In the genomic region with DNA sequence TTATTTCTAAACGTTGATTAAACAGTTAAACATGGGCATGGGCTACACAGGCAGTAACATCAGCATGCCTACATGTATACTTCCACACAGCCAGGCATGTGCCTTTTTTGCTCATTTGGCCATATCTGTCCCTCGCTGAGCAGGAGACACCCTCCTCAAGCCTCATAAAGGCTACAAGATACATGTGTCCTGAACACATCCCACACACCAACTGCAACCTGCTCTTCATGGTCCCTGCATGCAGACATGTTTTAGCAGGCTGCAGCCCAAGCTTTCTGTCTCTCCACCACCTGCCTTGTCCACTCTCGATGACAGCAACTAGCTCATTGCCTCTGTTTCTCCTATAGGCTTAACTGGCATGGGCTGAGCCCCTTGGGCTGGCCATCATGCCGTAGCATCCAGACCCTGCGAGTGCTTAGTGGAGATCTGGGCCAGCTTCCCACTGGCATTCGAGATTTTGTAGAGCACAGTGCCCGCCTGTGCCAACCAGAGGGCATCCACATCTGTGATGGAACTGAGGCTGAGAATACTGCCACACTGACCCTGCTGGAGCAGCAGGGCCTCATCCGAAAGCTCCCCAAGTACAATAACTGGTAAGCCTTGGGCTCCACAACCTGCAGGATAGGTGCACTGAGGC, we compare ENCODE assay signal across 15 cellular contexts. TPM values are rescaled to one million over a fixed set of nuclear protein-coding genes. Genes with fewer than 3 reads are reported as not detected.
DNase-seq lines count a peak whose midpoint lies in the region; ATAC-seq and TF ChIP-seq lines count a peak whose summit lies in the region.
"Had no signal": no experiment of that assay in that cellular context is flagged by ENCODE, and none has a peak within 500 bp of the region (broad histone marks: within the 10 kb centered on the region; RNA-seq: fewer than 3 reads in every experiment).

No MANE protein-coding gene starts in this region.

- H3K9me2 ChIP-seq in GM23338 (ENCODE audit: insufficient read depth): peaks cover 8% of the 10 kb centered on the region
- H3K9me2 ChIP-seq: SK-N-SH had no signal

- peaks cover 5% of the 10 kb centered on the region; the same call in 1 of the 2 replicates for H4K20me1 ChIP-seq in GM23338 (replicated peaks; ENCODE audit: insufficient read depth)

- intact Hi-C loops in CD4-positive, alpha-beta T cell (cut with DNase I, micrococcal nuclease): loop anchor here in 1 of 2 experiments (10.0 kb wide), 1 partner anchor 122 kb away; no protein-coding TSS in a partner anchor
- intact Hi-C loops in Right ventricle myocardium inferior (cut with DNase I): no loop called here

- H3K27me3 ChIP-seq in CD4-positive, alpha-beta T cell (ENCODE audit: control insufficient read depth, insufficient read depth, low read length): no peaks in the 10 kb centered on the region
- H3K27me3 ChIP-seq in GM23338 (ENCODE audit: insufficient read depth): no peaks in the 10 kb centered on the region
- H3K27me3 ChIP-seq: right atrium auricular region had no signal

- peaks cover 33% of the 10 kb centered on the region for H3K4me1 Mint-ChIP-seq in CD4-positive, alpha-beta T cell (ENCODE audit: low read depth)
- H3K4me1 Mint-ChIP-seq in GM23338 (peaks cover 26% of the 10 kb centered on the region), nephron progenitor cell (peaks cover 32% of the 10 kb centered on the region)
- H3K4me1 Mint-ChIP-seq in activated naive CD8-positive, alpha-beta T cell treated with anti-CD3 and anti-CD28 coated beads, Interleukin-2, amount 10 ng/mL, durations not matched to agents 7 days and 5 days: peaks cover 26% of the 10 kb centered on the region

- no peak overlapping the region for H3K27ac ChIP-seq in CD4-positive, alpha-beta T cell (ENCODE audit: low read depth, low read length)
- H3K27ac ChIP-seq in GM23338 (ENCODE audit: low read depth): no peak overlapping the region
- H3K27ac ChIP-seq: right atrium auricular region had no signal

- peaks cover 22% of the 10 kb centered on the region for H3K79me2 ChIP-seq in GM23338 (replicated peaks; ENCODE audit: insufficient read depth)

- H3K4me1 ChIP-seq in GM23338 (ENCODE audit: insufficient read depth): peaks cover 18% of the 10 kb centered on the region

- no peak for TF ChIP-seq CTCF in CD4-positive, alpha-beta T cell (IDR thresholded peaks at IDR 0.05)
- TF ChIP-seq CTCF in GM23338 (conservative IDR thresholded peaks at IDR 0.05; ENCODE audit: low read depth in 2 of 2): no peak
- TF ChIP-seq CTCF in nephron progenitor cell (IDR thresholded peaks at IDR 0.05): no peak

- H2AFZ ChIP-seq in GM23338: no peak overlapping the region

- no peak for DNase-seq in CD4-positive, alpha-beta T cell
- DNase-seq in GM23338 (ENCODE audit: low spot score): no peak
- DNase-seq in activated naive CD8-positive, alpha-beta T cell treated with anti-CD3 and anti-CD28 coated beads, Interleukin-2, amount 10 ng/mL, durations not matched to agents 7 days and 5 days: no peak
- no peak for DNase-seq in nephron progenitor cell
- no peak for DNase-seq in ureter (ENCODE audit: low spot score)
- DNase-seq in T1000 (lab: John Stamatoyannopoulos, UW): no peak
- DNase-seq in Right ventricle myocardium inferior (ENCODE audit: missing footprints): no peak
- DNase-seq: activated naive CD4-positive, alpha-beta T cell treated with anti-CD3 and anti-CD28 coated beads, Interleukin-2, amount 50 U/mL, for 16 hours; kidney glomerular epithelial cell; NCI-H1105; NCI-H226; SK-N-SH; stimulated activated CD4-positive, alpha-beta T cell treated with anti-CD3 and anti-CD28 coated beads, Interleukin-4, amount 100 ng/mL, for 24 hours had no signal

- H3K27ac Mint-ChIP-seq in CD4-positive, alpha-beta T cell: peak overlapping the region; percentile 25
- H3K27ac Mint-ChIP-seq in GM23338: peak overlapping the region; percentile 80
- H3K27ac Mint-ChIP-seq in activated naive CD8-positive, alpha-beta T cell treated with anti-CD3 and anti-CD28 coated beads, Interleukin-2, amount 10 ng/mL, durations not matched to agents 7 days and 5 days: peak overlapping the region; percentile 70
- peak overlapping the region; percentile 29 for H3K27ac Mint-ChIP-seq in nephron progenitor cell

- POLR2A ChIA-PET in CD4-positive, alpha-beta T cell (lab: Charles Lee): interaction anchor here (1.9 to 8.5 kb wide), 3 partner anchors 12 to 18 kb away, joined by 10 to 89 read pairs (median 72); partner anchors contain the start of genes DCAF11 and NRL
- POLR2A ChIA-PET in activated naive CD8-positive, alpha-beta T cell treated with anti-CD3 and anti-CD28 coated beads, Interleukin-2, amount 10 ng/mL, durations not matched to agents 7 days and 5 days (lab: Charles Lee): interaction anchor here (0.7 to 7.5 kb wide), 7 partner anchors 11 to 230 kb away, joined by 3 to 116 read pairs (median 37); partner anchors contain the start of genes DCAF11, NRL, PSME2 and RNF31

- peaks cover 34% of the 10 kb centered on the region for H3K36me3 Mint-ChIP-seq in CD4-positive, alpha-beta T cell (ENCODE audit: low read depth)
- peaks cover 75% of the 10 kb centered on the region for H3K36me3 Mint-ChIP-seq in GM23338 (ENCODE audit: low read depth)
- peaks cover 31% of the 10 kb centered on the region for H3K36me3 Mint-ChIP-seq in activated naive CD8-positive, alpha-beta T cell treated with anti-CD3 and anti-CD28 coated beads, Interleukin-2, amount 10 ng/mL, durations not matched to agents 7 days and 5 days
- no peaks in the 10 kb centered on the region for H3K36me3 Mint-ChIP-seq in nephron progenitor cell (ENCODE audit: low read depth)

- CTCF ChIA-PET in CD4-positive, alpha-beta T cell (lab: Charles Lee): interaction anchor here (7.3 kb wide), 1 partner anchor 11 kb away, joined by 63 read pairs; no protein-coding TSS in a partner anchor

- H3K4me3 Mint-ChIP-seq in CD4-positive, alpha-beta T cell: peak overlapping the region; percentile 79
- H3K4me3 Mint-ChIP-seq in GM23338 (peak overlapping the region; percentile 51), nephron progenitor cell (peak overlapping the region; percentile 32)
- peak overlapping the region; percentile 44 for H3K4me3 Mint-ChIP-seq in activated naive CD8-positive, alpha-beta T cell treated with anti-CD3 and anti-CD28 coated beads, Interleukin-2, amount 10 ng/mL, durations not matched to agents 7 days and 5 days

- peaks cover 8% of the 10 kb centered on the region for H3K36me3 ChIP-seq in GM23338 (ENCODE audit: insufficient read depth)
- H3K36me3 ChIP-seq: right atrium auricular region had no signal

- H3F3A ChIP-seq in GM23338 (replicated peaks; ENCODE audit: low read depth): peaks cover 15% of the 10 kb centered on the region

- H3K4me2 ChIP-seq in GM23338: no peak overlapping the region

- H3K27me3 Mint-ChIP-seq in CD4-positive, alpha-beta T cell: no peaks in the 10 kb centered on the region
- H3K27me3 Mint-ChIP-seq in GM23338 (ENCODE audit: insufficient read depth, low read depth, poor library complexity) (peaks cover 26% of the 10 kb centered on the region), nephron progenitor cell (ENCODE audit: low read depth, poor library complexity) (peaks cover 8% of the 10 kb centered on the region)
- H3K27me3 Mint-ChIP-seq in activated naive CD8-positive, alpha-beta T cell treated with anti-CD3 and anti-CD28 coated beads, Interleukin-2, amount 10 ng/mL, durations not matched to agents 7 days and 5 days: no peaks in the 10 kb centered on the region

- no peak overlapping the region for H3K4me3 ChIP-seq in GM23338
- H3K4me3 ChIP-seq: right atrium auricular region had no signal

- no peaks in the 10 kb centered on the region for H3K9me3 ChIP-seq in CD4-positive, alpha-beta T cell (ENCODE audit: control insufficient read depth, low read length)
- H3K9me3 ChIP-seq: right atrium auricular region, SK-N-SH had no signal

- H3K9me3 Mint-ChIP-seq in CD4-positive, alpha-beta T cell: no peaks in the 10 kb centered on the region
- peaks cover 3% of the 10 kb centered on the region; the same call in 2 of the 3 replicates for H3K9me3 Mint-ChIP-seq in GM23338
- no peaks in the 10 kb centered on the region for H3K9me3 Mint-ChIP-seq in activated naive CD8-positive, alpha-beta T cell treated with anti-CD3 and anti-CD28 coated beads, Interleukin-2, amount 10 ng/mL, durations not matched to agents 7 days and 5 days
- H3K9me3 Mint-ChIP-seq in nephron progenitor cell: no peaks in the 10 kb centered on the region

- ATAC-seq in CD4-positive, alpha-beta T cell (ENCODE audit: poor library complexity): no peak
- no peak for ATAC-seq in GM23338
- ATAC-seq in activated naive CD8-positive, alpha-beta T cell treated with anti-CD3 and anti-CD28 coated beads, Interleukin-2, amount 10 ng/mL, durations not matched to agents 7 days and 5 days (ENCODE audit: low read depth): no peak
- no peak for ATAC-seq in Right ventricle myocardium inferior

RNA-seq across cellular contexts. Expression of gene PCK2, which starts 2.6 kb away (rescaled TPM):
- 1 to 10 TPM; 5.2 to 7.4 TPM for total RNA-seq in CD4-positive, alpha-beta T cell
- total RNA-seq in GM23338 (2014; rRNA removed; shearing (Covaris generic)): 103 and 112 TPM in 2 replicates
- polyA plus RNA-seq in GM23338 (2016; fragmentation: Nextera tagmentation; extraction: Ambion mirVana): 53.5 and 57.9 TPM in 2 replicates
- total RNA-seq in activated naive CD8-positive, alpha-beta T cell treated with anti-CD3 and anti-CD28 coated beads, Interleukin-2, amount 10 ng/mL, durations not matched to agents 7 days and 5 days: 10 to 100 TPM; 47.4 to 50.6 TPM
- total RNA-seq in ureter: 116 TPM
- 4.3 TPM for total RNA-seq in Right ventricle myocardium inferior

RNA-seq across cellular contexts. Expression of gene DCAF11, which starts 17.9 kb away (rescaled TPM):
- total RNA-seq in CD4-positive, alpha-beta T cell: 10 to 100 TPM; 74.8 to 75.3 TPM
- total RNA-seq in GM23338 (2014; rRNA removed; shearing (Covaris generic)): 78.7 and 93.2 TPM in 2 replicates
- 18.6 and 19.0 TPM in 2 replicates for polyA plus RNA-seq in GM23338 (2016; fragmentation: Nextera tagmentation; extraction: Ambion mirVana)
- total RNA-seq in activated naive CD8-positive, alpha-beta T cell treated with anti-CD3 and anti-CD28 coated beads, Interleukin-2, amount 10 ng/mL, durations not matched to agents 7 days and 5 days: 100 to 1,000 TPM; 100 to 105 TPM
- 65.7 TPM for total RNA-seq in ureter
- total RNA-seq in Right ventricle myocardium inferior: 84.7 TPM

RNA-seq across cellular contexts. Expression of gene NRL, which starts 18.1 kb away (rescaled TPM):
- 1 to 10 TPM; 1.6 to 1.9 TPM for total RNA-seq in CD4-positive, alpha-beta T cell
- 2.2 and 5.2 TPM in 2 replicates for total RNA-seq in GM23338 (2014; rRNA removed; shearing (Covaris generic))
- 1.4 and 1.8 TPM in 2 replicates for polyA plus RNA-seq in GM23338 (2016; fragmentation: Nextera tagmentation; extraction: Ambion mirVana)
- 1 to 10 TPM; 3.3 to 3.4 TPM for total RNA-seq in activated naive CD8-positive, alpha-beta T cell treated with anti-CD3 and anti-CD28 coated beads, Interleukin-2, amount 10 ng/mL, durations not matched to agents 7 days and 5 days
- 3.9 TPM for total RNA-seq in ureter
- 1.8 TPM for total RNA-seq in Right ventricle myocardium inferior

RNA-seq across cellular contexts. Expression of gene CPNE6, which starts 25.3 kb away (rescaled TPM):
- not detected for total RNA-seq in CD4-positive, alpha-beta T cell
- total RNA-seq in GM23338 (2014; rRNA removed; shearing (Covaris generic)): not detected in 2 replicates
- 0.16 TPM in 1 of 2 replicates, not detected in the other for polyA plus RNA-seq in GM23338 (2016; fragmentation: Nextera tagmentation; extraction: Ambion mirVana)
- total RNA-seq in activated naive CD8-positive, alpha-beta T cell treated with anti-CD3 and anti-CD28 coated beads, Interleukin-2, amount 10 ng/mL, durations not matched to agents 7 days and 5 days: under 1 TPM in 1 of 2 experiments, not detected in 1; 0.14 TPM
- total RNA-seq in ureter (1.5 TPM), Right ventricle myocardium inferior (not detected)
- total RNA-seq: epithelial cell of proximal tubule had no signal
- polyA plus RNA-seq: SK-N-SH had no signal

RNA-seq across cellular contexts. Expression of gene FITM1, which starts 33.8 kb away (rescaled TPM):
- 1 to 10 TPM; 1.5 to 1.7 TPM for total RNA-seq in CD4-positive, alpha-beta T cell
- total RNA-seq in GM23338 (2014; rRNA removed; shearing (Covaris generic)): not detected in 2 replicates
- polyA plus RNA-seq in GM23338 (2016; fragmentation: Nextera tagmentation; extraction: Ambion mirVana): 0.53 and 0.57 TPM in 2 replicates
- total RNA-seq in activated naive CD8-positive, alpha-beta T cell treated with anti-CD3 and anti-CD28 coated beads, Interleukin-2, amount 10 ng/mL, durations not matched to agents 7 days and 5 days: 1 to 10 TPM; 1.3 to 1.7 TPM
- total RNA-seq in ureter (0.55 TPM), Right ventricle myocardium inferior (129 TPM)
- total RNA-seq: epithelial cell of proximal tubule had no signal

Comparison
In these comparisons a context has a peak if more than half of its experiments do, and no peak if none do; other contexts are left out.
1. H3K27ac Mint-ChIP-seq: peak in every context shown above with its lines; median percentile 80 in GM23338; 70 in activated naive CD8-positive, alpha-beta T cell treated with anti-CD3 and anti-CD28 coated beads, Interleukin-2, amount 10 ng/mL, durations not matched to agents 7 days and 5 days; 29 in nephron progenitor cell; 25 in CD4-positive, alpha-beta T cell.